1 cellular context compared by ENCODE assay signal in the genomic region with DNA sequence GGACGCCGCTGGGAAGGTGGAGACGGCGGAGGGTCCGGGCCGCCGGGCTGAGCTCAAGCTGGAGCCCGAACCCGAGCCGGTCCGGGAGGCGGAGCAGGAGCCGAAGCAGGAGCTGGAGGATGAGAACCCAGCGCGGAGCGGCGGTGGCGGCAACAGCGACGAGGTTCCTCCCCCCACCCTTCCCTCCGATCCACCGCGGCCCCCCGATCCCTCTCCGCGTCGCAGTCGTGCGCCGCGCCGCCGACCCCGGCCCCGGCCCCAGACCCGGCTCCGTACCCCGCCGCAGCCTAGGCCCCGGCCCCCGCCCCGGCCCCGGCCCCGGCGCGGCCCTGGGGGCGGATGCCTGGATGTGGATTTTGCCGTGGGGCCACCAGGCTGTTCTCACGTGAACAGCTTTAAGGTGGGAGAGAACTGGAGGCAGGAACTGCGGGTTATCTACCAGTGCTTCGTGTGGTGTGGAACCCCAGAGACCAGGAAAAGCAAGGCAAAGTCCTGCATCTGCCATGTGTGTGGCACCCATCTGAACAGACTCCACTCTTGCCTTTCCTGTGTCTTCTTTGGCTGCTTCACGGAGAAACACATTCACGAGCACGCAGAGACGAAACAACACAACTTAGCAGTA.
A peak's percentile ranks its signal among the peaks of the same experiment; 100 is the strongest.
TF ChIP-seq lines count a peak whose summit lies in the region.

No MANE protein-coding gene starts in this region.

TF ChIP-seq in HepG2, 621 proteins besides CTCF, POLR2A, EP300 and RAD21:
- no peak for TF ChIP-seq ZNF335 (CRISPR knock-in tag; IDR thresholded peaks at IDR 0.05)
- no peak for TF ChIP-seq U2AF1 (optimal IDR thresholded peaks at IDR 0.05; ENCODE audit: low read depth, low read length)
- no peak for TF ChIP-seq SIX4 (CRISPR knock-in tag; IDR thresholded peaks at IDR 0.05)
- TF ChIP-seq ZNF101 (CRISPR knock-in tag; IDR thresholded peaks at IDR 0.05; ENCODE audit: borderline replicate concordance, low read depth) = no peak
- TF ChIP-seq ZNF75D (CRISPR knock-in tag; IDR thresholded peaks at IDR 0.05; ENCODE audit: borderline replicate concordance) = no peak
- no peak for TF ChIP-seq SPEN (CRISPR knock-in tag; IDR thresholded peaks at IDR 0.05; ENCODE audit: low read depth)
- TF ChIP-seq ZNF772 (CRISPR knock-in tag; IDR thresholded peaks at IDR 0.05) = no peak
- 0 out of 2 replicates have a peak, but pooled peaks have one; percentile 0 for TF ChIP-seq FOXK1 (CRISPR knock-in tag; IDR thresholded peaks at IDR 0.05; ENCODE audit: borderline replicate concordance, low read depth)
- no peak for TF ChIP-seq ZNF775 (CRISPR knock-in tag; IDR thresholded peaks at IDR 0.05; ENCODE audit: borderline replicate concordance)
